18 cellular contexts compared by ENCODE assay signal in the genomic region with DNA sequence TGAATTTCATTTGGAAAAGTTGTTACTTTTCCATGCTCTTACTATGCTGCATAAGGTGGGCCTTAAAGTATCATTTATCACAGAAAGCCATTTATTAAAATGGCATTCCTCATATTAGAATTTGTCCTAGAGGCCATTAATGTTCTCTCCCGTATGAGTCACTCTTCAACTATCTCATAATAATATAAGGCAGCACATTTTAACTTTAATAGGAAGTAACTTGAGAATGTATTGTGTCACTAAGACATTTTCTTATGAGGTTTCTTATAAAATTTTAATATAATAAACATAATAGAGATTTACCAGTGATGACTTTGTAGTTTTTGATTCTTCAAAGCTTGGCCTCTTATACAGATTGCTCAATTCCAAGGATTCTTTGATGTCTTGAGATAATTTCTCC.
DNase-seq lines count a peak whose midpoint lies in the region; ATAC-seq and TF ChIP-seq lines count a peak whose summit lies in the region.
"Had no signal": no experiment of that assay in that cellular context is flagged by ENCODE, and none has a peak within 500 bp of the region (broad histone marks: within the 10 kb centered on the region; RNA-seq: fewer than 3 reads in every experiment).

No MANE protein-coding gene starts in this region.

- no peaks in the 10 kb centered on the region for H3K36me3 ChIP-seq in breast epithelium
- H3K36me3 ChIP-seq: HAP-1 had no signal

- ATAC-seq in foreskin keratinocyte (peak; percentile 37), left lobe of liver (no peak), GM18511 (IDR thresholded peaks at IDR 0.05; ENCODE audit: unreplicated experiment) (no peak)

- DNase-seq in MCF 10A (ENCODE audit: unreplicated experiment) (peak; percentile 3), breast epithelium (ENCODE audit: low spot score in 2 of 2) (no peak), M059J (ENCODE audit: low read depth) (peak; percentile 29), foreskin keratinocyte (peak in 1 of 2 donors; percentile 11), retinal pigment epithelial cell (ENCODE audit: low read depth) (peak; percentile 4), left lobe of liver (ENCODE audit: low spot score) (no peak)
- DNase-seq in stimulated activated naive CD4-positive, alpha-beta T cell (lab: John Stamatoyannopoulos, UW): no peak
- DNase-seq: 8988T; C1 segment of cervical spinal cord; Calu3; CD4-positive, alpha-beta memory T cell; COR-L47; DMS53; DMS79 treated with DMSO at 0.1 percent for 48 hours; GOT3; HFFc6 had no signal

- no peak overlapping the region for H3K27ac Mint-ChIP-seq in MCF 10A (ENCODE audit: low read depth, unreplicated experiment)
- H3K27ac Mint-ChIP-seq: CD4-positive, alpha-beta memory T cell; HFFc6 had no signal

- H3K4me1 ChIP-seq in breast epithelium (no peaks in the 10 kb centered on the region), foreskin keratinocyte (no peaks in the 10 kb centered on the region)
- H3K4me1 ChIP-seq: HAP-1 had no signal

- no TSS peak for BruUV-seq in MCF 10A (replicated peaks; lab: Mats Ljungman, UMichigan)

- TF ChIP-seq CTCF in MCF 10A (IDR thresholded peaks at IDR 0.05; ENCODE audit: unreplicated experiment) (no peak), breast epithelium (IDR thresholded peaks at IDR 0.05) (no peak), foreskin keratinocyte (conservative IDR thresholded peaks at IDR 0.05) (no peak), retinal pigment epithelial cell (conservative IDR thresholded peaks at IDR 0.05; ENCODE audit: low read depth, low read length) (no peak)

- H3K4me1 Mint-ChIP-seq in MCF 10A (ENCODE audit: insufficient read depth, unreplicated experiment): peaks cover 11% of the 10 kb centered on the region
- H3K4me1 Mint-ChIP-seq: CD4-positive, alpha-beta memory T cell had no signal

- intact Hi-C loops in MCF 10A (cut with micrococcal nuclease) (no loop called here), breast epithelium (cut with DNase I; ENCODE audit: low total_unique reads) (no loop called here)

- no peaks in the 10 kb centered on the region for H3K27me3 Mint-ChIP-seq in MCF 10A (ENCODE audit: insufficient read depth, unreplicated experiment)
- H3K27me3 Mint-ChIP-seq: CD4-positive, alpha-beta memory T cell had no signal

- H3K9me3 ChIP-seq in breast epithelium: peaks cover 0 to 4% of the 10 kb centered on the region in 2 donors
- H3K9me3 ChIP-seq: HAP-1 had no signal

- POLR2A ChIA-PET in MCF 10A (lab: Yijun Ruan, JAX): no interaction called here

- CTCF ChIA-PET in MCF 10A (lab: Yijun Ruan, JAX): no interaction called here

- no peak for TF ChIP-seq POLR2A in breast epithelium (IDR thresholded peaks at IDR 0.05)

- no peaks in the 10 kb centered on the region for H3K36me3 Mint-ChIP-seq in MCF 10A (ENCODE audit: insufficient read depth, unreplicated experiment)
- H3K36me3 Mint-ChIP-seq: CD4-positive, alpha-beta memory T cell had no signal

- H3K4me3 Mint-ChIP-seq in MCF 10A (ENCODE audit: unreplicated experiment): no peak overlapping the region
- H3K4me3 Mint-ChIP-seq: CD4-positive, alpha-beta memory T cell; HFFc6 had no signal

- H3K4me3 ChIP-seq in breast epithelium: no peak overlapping the region
- H3K4me3 ChIP-seq in retinal pigment epithelial cell (ENCODE audit: low read length): no peak overlapping the region
- H3K4me3 ChIP-seq: HAP-1 had no signal

- H3K27me3 ChIP-seq in breast epithelium: no peaks in the 10 kb centered on the region
- H3K27me3 ChIP-seq in foreskin keratinocyte: no peaks in the 10 kb centered on the region

- H3K27ac ChIP-seq in breast epithelium (no peak overlapping the region), foreskin keratinocyte (no peak overlapping the region)

- no peaks in the 10 kb centered on the region for H3K9me3 Mint-ChIP-seq in MCF 10A (ENCODE audit: unreplicated experiment)

Comparison
In these comparisons a context has a peak if more than half of its experiments do, and no peak if none do; other contexts are left out.
1. DNase-seq: peak in MCF 10A (single experiment), M059J (single experiment) and retinal pigment epithelial cell (single experiment); none in breast epithelium (0 of 2), left lobe of liver (single experiment) and stimulated activated naive CD4-positive, alpha-beta T cell (0 of 6).